In genomic region chr6:145651988-145652387, GRCh38 we compare ENCODE assay signal across 26 cellular contexts.
"Had no signal": no experiment of that assay in that cellular context is flagged by ENCODE, and none has a peak within 500 bp of the region (broad histone marks: within the 10 kb centered on the region; RNA-seq: fewer than 3 reads in every experiment).

No MANE protein-coding gene starts in this region.

- H3K9me3 Mint-ChIP-seq: dendritic cell treated with granulocyte-macrophage colony-stimulating factor and Interleukin-4, amounts not matched to agents 40 ng/mL and 50 ng/mL, for 4 days; effector memory CD8-positive, alpha-beta T cell; endodermal cell; mesothelial cell of epicardium had no signal

- H3K27ac Mint-ChIP-seq: dendritic cell treated with granulocyte-macrophage colony-stimulating factor and Interleukin-4, amounts not matched to agents 40 ng/mL and 50 ng/mL, for 4 days; effector memory CD8-positive, alpha-beta T cell; endodermal cell; mesothelial cell of epicardium had no signal

- H3K4me1 ChIP-seq: colonic mucosa, esophagus squamous epithelium, gastrocnemius medialis, heart right ventricle, lower lobe of right lung had no signal

- FAIRE-seq: endometrium, islet of Langerhans, keratinocyte had no signal

- H3K4me3 ChIP-seq: colonic mucosa, esophagus squamous epithelium, gastrocnemius medialis, heart right ventricle, left ventricle myocardium inferior, lower lobe of right lung, mucosa of descending colon had no signal

- H3K36me3 Mint-ChIP-seq: mesothelial cell of epicardium had no signal

- H3K27ac ChIP-seq: colonic mucosa, epithelial cell of prostate, esophagus squamous epithelium, gastrocnemius medialis, heart right ventricle, left ventricle myocardium inferior, lower lobe of right lung had no signal

- DNase-seq: colonic mucosa; cortex of kidney; effector CD8-positive, alpha-beta T cell; effector memory CD8-positive, alpha-beta T cell; endodermal cell; erythroblast; esophagus squamous epithelium; foreskin fibroblast; foreskin melanocyte; gastrocnemius medialis; glutamatergic neuron; head of caudate nucleus; heart right ventricle; hippocampal formation; left cardiac atrium; left ventricle myocardium inferior; lower lobe of right lung; mesenchymal stem cell; mucosa of descending colon had no signal

- H3K4me3 Mint-ChIP-seq: dendritic cell treated with granulocyte-macrophage colony-stimulating factor and Interleukin-4, amounts not matched to agents 40 ng/mL and 50 ng/mL, for 4 days; effector memory CD8-positive, alpha-beta T cell; endodermal cell; mesothelial cell of epicardium had no signal

- H3K27me3 Mint-ChIP-seq: dendritic cell treated with granulocyte-macrophage colony-stimulating factor and Interleukin-4, amounts not matched to agents 40 ng/mL and 50 ng/mL, for 4 days; effector memory CD8-positive, alpha-beta T cell had no signal

- H3K36me3 ChIP-seq: colonic mucosa, esophagus squamous epithelium, gastrocnemius medialis, heart right ventricle, left ventricle myocardium inferior, lower lobe of right lung had no signal

- ATAC-seq: effector memory CD8-positive, alpha-beta T cell; esophagus mucosa; gastrocnemius medialis; heart right ventricle; left cardiac atrium; lower lobe of right lung; mucosa of descending colon had no signal

- H3K27me3 ChIP-seq: colonic mucosa, esophagus squamous epithelium, gastrocnemius medialis, heart right ventricle had no signal

- H3K4me1 Mint-ChIP-seq: endodermal cell, mesothelial cell of epicardium had no signal

- H3K9me3 ChIP-seq: colonic mucosa, esophagus squamous epithelium, gastrocnemius medialis, heart right ventricle, left ventricle myocardium inferior, lower lobe of right lung, mucosa of descending colon had no signal
